Comparison of ENCODE assay signal across 9 cellular contexts in genomic region chr5:14810282-14810681, GRCh38.
DNase-seq lines count a peak whose midpoint lies in the region; ATAC-seq, FAIRE-seq and TF ChIP-seq lines count a peak whose summit lies in the region.
"Had no signal": no experiment of that assay in that cellular context is flagged by ENCODE, and none has a peak within 500 bp of the region (broad histone marks: within the 10 kb centered on the region; RNA-seq: fewer than 3 reads in every experiment).

No MANE protein-coding gene starts in this region.

- no peaks in the 10 kb centered on the region for H4K20me1 ChIP-seq in MM.1S (ENCODE audit: insufficient read depth, low read length)

- peak overlapping the region; percentile 82 for H3K4me2 ChIP-seq in MM.1S (ENCODE audit: low read depth, low read length)

- H3K27ac Mint-ChIP-seq in CD4-positive, alpha-beta memory T cell: peak overlapping the region; percentile 63 to 97 (median 93)
- peak overlapping the region; percentile 97 to 98 for H3K27ac Mint-ChIP-seq in natural killer cell treated with Interleukin-12 subunit alpha and Interleukin-12 subunit beta and Interleukin-15 and Interleukin-18, amount 100 ng/mL, for 72 hours

- peak overlapping the region in 1 of 2 donors; percentile 19 for H3K4me3 ChIP-seq in CD4-positive, alpha-beta memory T cell (ENCODE audit: low read length in 2 of 2)
- peak overlapping the region; percentile 51 for H3K4me3 ChIP-seq in MM.1S (ENCODE audit: low read length)
- H3K4me3 ChIP-seq: uterus had no signal

- DNase-seq in CD4-positive, alpha-beta memory T cell: no peak
- DNase-seq in MM.1S (peak; percentile 12), caudate nucleus (lab: John Stamatoyannopoulos, UW) (no peak), NCI-H2081 (lab: John Stamatoyannopoulos, UW) (no peak), RCC 7860 (ENCODE audit: low spot score) (no peak)
- no peak for DNase-seq in natural killer cell treated with Interleukin-12 subunit alpha and Interleukin-12 subunit beta and Interleukin-15 and Interleukin-18, amount 100 ng/mL, for 72 hours (ENCODE audit: low spot score)
- DNase-seq: uterus had no signal

- H3K27ac ChIP-seq in CD4-positive, alpha-beta memory T cell (ENCODE audit: low read depth, low read length): peak overlapping the region; percentile 52
- H3K27ac ChIP-seq in MM.1S (ENCODE audit: low read length): peak overlapping the region; percentile 91
- peak overlapping the region; percentile 19 for H3K27ac ChIP-seq in caudate nucleus (ENCODE audit: low read depth, low read length)
- H3K27ac ChIP-seq: uterus had no signal

- no peaks in the 10 kb centered on the region for H3K9me2 ChIP-seq in MM.1S (replicated peaks; ENCODE audit: insufficient read depth, low read length)

- H3K27me3 ChIP-seq in CD4-positive, alpha-beta memory T cell (ENCODE audit: insufficient read depth, low read length): no peaks in the 10 kb centered on the region
- H3K27me3 ChIP-seq in MM.1S (replicated peaks; ENCODE audit: insufficient read depth, low read length): no peaks in the 10 kb centered on the region
- H3K27me3 ChIP-seq: uterus had no signal

- peaks cover 53% of the 10 kb centered on the region for H3K4me1 ChIP-seq in CD4-positive, alpha-beta memory T cell (ENCODE audit: insufficient read depth, low read length)
- peaks cover 20% of the 10 kb centered on the region for H3K4me1 ChIP-seq in MM.1S (ENCODE audit: low read length)
- H3K4me1 ChIP-seq: uterus had no signal

- POLR2A ChIA-PET in CD4-positive, alpha-beta memory T cell (lab: Charles Lee; ENCODE audit: partially characterized antibody): interaction anchor here (0.6 to 2.7 kb wide), 17 partner anchors 8 to 146 kb away, joined by 3 to 26 read pairs (median 7); partner anchors contain the start of genes ANKH and OTULIN

- H3K4me3 Mint-ChIP-seq in CD4-positive, alpha-beta memory T cell: peak overlapping the region; percentile 79 to 91 (median 84)
- H3K4me3 Mint-ChIP-seq in natural killer cell treated with Interleukin-12 subunit alpha and Interleukin-12 subunit beta and Interleukin-15 and Interleukin-18, amount 100 ng/mL, for 72 hours: peak overlapping the region; percentile 89

- intact Hi-C loops in CD4-positive, alpha-beta memory T cell (cut with micrococcal nuclease): loop anchor here (2.0 kb wide), 1 partner anchor 395 kb away; no protein-coding TSS in a partner anchor

- no peaks in the 10 kb centered on the region for H3K36me3 ChIP-seq in CD4-positive, alpha-beta memory T cell (ENCODE audit: insufficient read depth, low read length)
- H3K36me3 ChIP-seq in MM.1S (replicated peaks; ENCODE audit: insufficient read depth, low read length): no peaks in the 10 kb centered on the region
- H3K36me3 ChIP-seq: uterus had no signal

- 0 out of 2 replicates have a peak overlapping the region, but pooled peaks have one; percentile 35 for H2AFZ ChIP-seq in MM.1S (ENCODE audit: low read length)

- peaks cover 7 to 13% of the 10 kb centered on the region in 2 donors for H3K36me3 Mint-ChIP-seq in CD4-positive, alpha-beta memory T cell
- H3K36me3 Mint-ChIP-seq in natural killer cell treated with Interleukin-12 subunit alpha and Interleukin-12 subunit beta and Interleukin-15 and Interleukin-18, amount 100 ng/mL, for 72 hours: no peaks in the 10 kb centered on the region

- TF ChIP-seq CTCF in MM.1S (IDR thresholded peaks at IDR 0.05; ENCODE audit: low read length): no peak

- no peaks in the 10 kb centered on the region for H3K9me3 Mint-ChIP-seq in CD4-positive, alpha-beta memory T cell
- H3K9me3 Mint-ChIP-seq in natural killer cell treated with Interleukin-12 subunit alpha and Interleukin-12 subunit beta and Interleukin-15 and Interleukin-18, amount 100 ng/mL, for 72 hours: no peaks in the 10 kb centered on the region

- H3K9me3 ChIP-seq in CD4-positive, alpha-beta memory T cell (ENCODE audit: control insufficient read depth in 1 of 2, low read length in 2 of 2): no peaks in the 10 kb centered on the region
- no peaks in the 10 kb centered on the region for H3K9me3 ChIP-seq in MM.1S (replicated peaks; ENCODE audit: insufficient read depth, low read length)
- H3K9me3 ChIP-seq: uterus had no signal

- peaks cover 50 to 79% (median 59%) of the 10 kb centered on the region in 4 donors for H3K4me1 Mint-ChIP-seq in CD4-positive, alpha-beta memory T cell
- H3K4me1 Mint-ChIP-seq in natural killer cell treated with Interleukin-12 subunit alpha and Interleukin-12 subunit beta and Interleukin-15 and Interleukin-18, amount 100 ng/mL, for 72 hours (ENCODE audit: low read depth in 2 of 2): peaks cover 45 to 62% of the 10 kb centered on the region in 2 donors

- no peak for ATAC-seq in natural killer cell treated with Interleukin-12 subunit alpha and Interleukin-12 subunit beta and Interleukin-15 and Interleukin-18, amount 100 ng/mL, for 72 hours
- ATAC-seq in GM19467 (IDR thresholded peaks at IDR 0.05; ENCODE audit: unreplicated experiment) (no peak), GM21786 (IDR thresholded peaks at IDR 0.05; ENCODE audit: unreplicated experiment) (no peak)

- peak overlapping the region; percentile 55 for H3K9ac ChIP-seq in MM.1S (ENCODE audit: low read length)

- FAIRE-seq in RCC 7860 (lab: Jason Lieb, UNC): no peak

- H3F3A ChIP-seq in MM.1S (ENCODE audit: insufficient read depth, low read length): peaks cover 16% of the 10 kb centered on the region

- no peaks in the 10 kb centered on the region for H3K27me3 Mint-ChIP-seq in CD4-positive, alpha-beta memory T cell
- no peaks in the 10 kb centered on the region for H3K27me3 Mint-ChIP-seq in natural killer cell treated with Interleukin-12 subunit alpha and Interleukin-12 subunit beta and Interleukin-15 and Interleukin-18, amount 100 ng/mL, for 72 hours

- H3K79me2 ChIP-seq in MM.1S (ENCODE audit: low read length): peaks cover 12% of the 10 kb centered on the region; the same call in 1 of the 2 replicates

- CTCF ChIA-PET in CD4-positive, alpha-beta memory T cell (lab: Charles Lee; ENCODE audit: partially characterized antibody): interaction anchor here (0.7 to 1.6 kb wide), 8 partner anchors 9 to 125 kb away, joined by 3 to 9 read pairs (median 5); no protein-coding TSS in a partner anchor

Comparison
In these comparisons a context has a peak if more than half of its experiments do, and no peak if none do; other contexts are left out.
1. H3K27ac ChIP-seq: peak in every context shown above with its lines; median percentile 91 in MM.1S; 52 in CD4-positive, alpha-beta memory T cell; 19 in caudate nucleus.